In genomic region chr12:30146561-30146960, GRCh38 we compare ENCODE assay signal across 36 cellular contexts.
"Had no signal": no experiment of that assay in that cellular context is flagged by ENCODE, and none has a peak within 500 bp of the region (broad histone marks: within the 10 kb centered on the region; RNA-seq: fewer than 3 reads in every experiment).

No MANE protein-coding gene starts in this region.

- H3K9me3 Mint-ChIP-seq: activated CD4-positive, alpha-beta memory T cell treated with anti-CD3 and anti-CD28 coated beads for 36 hours; activated CD4-positive, alpha-beta T cell treated with anti-CD3 and anti-CD28 coated beads, Interleukin-2, amount 10 ng/mL, durations not matched to agents 24 days and 14 days; activated CD8-positive, alpha-beta T cell treated with anti-CD3 and anti-CD28 coated beads for 36 hours; activated naive CD4-positive, alpha-beta T cell treated with anti-CD3 and anti-CD28 coated beads, Interleukin-2, amount 50 U/mL, for 24 hours; activated naive CD8-positive, alpha-beta T cell treated with anti-CD3 and anti-CD28 coated beads, Interleukin-2, amount 50 U/mL, for 24 hours; activated T-cell treated with anti-CD3 and anti-CD28 coated beads, Interleukin-2, amount 50 U/mL, for 4 hours; activated T-cell treated with anti-CD3 and anti-CD28 coated beads, Interleukin-2, amount 50 U/mL, for 72 hours; activated T-helper 1 cell treated with anti-CD3 and anti-CD28 coated beads, Interleukin-12 subunit alpha, Interleukin-12 subunit beta, Interleukin-2, Interleukin-4 antibody, amounts not matched to agents 30 ng/mL and 10 ng/mL and 1 ng/mL, durations not matched to agents 14 hours and 24 hours and 36 hours; activated T-helper 17 cell treated with anti-CD3 and anti-CD28 coated beads, Interleukin-2, amount 50 U/mL, for 72 hours had no signal

- H3K27ac Mint-ChIP-seq: activated B cell treated with CpG ODN at 0.5 μM for 24 hours; activated CD4-positive, alpha-beta memory T cell treated with anti-CD3 and anti-CD28 coated beads for 36 hours; activated CD4-positive, alpha-beta T cell treated with anti-CD3 and anti-CD28 coated beads, Interleukin-2, amount 10 ng/mL, durations not matched to agents 24 days and 14 days; activated CD8-positive, alpha-beta T cell treated with anti-CD3 and anti-CD28 coated beads for 36 hours; activated naive CD4-positive, alpha-beta T cell treated with anti-CD3 and anti-CD28 coated beads, Interleukin-2, amount 10 ng/mL, durations not matched to agents 7 days and 5 days; activated naive CD4-positive, alpha-beta T cell treated with anti-CD3 and anti-CD28 coated beads, Interleukin-2, amount 50 U/mL, for 24 hours; activated naive CD8-positive, alpha-beta T cell; activated naive CD8-positive, alpha-beta T cell treated with anti-CD3 and anti-CD28 coated beads, Interleukin-2, amount 10 ng/mL, durations not matched to agents 7 days and 5 days; activated naive CD8-positive, alpha-beta T cell treated with anti-CD3 and anti-CD28 coated beads, Interleukin-2, amount 50 U/mL, for 24 hours; activated T-cell treated with anti-CD3 and anti-CD28 coated beads, Interleukin-2, amount 50 U/mL, for 72 hours; activated T-helper 1 cell treated with anti-CD3 and anti-CD28 coated beads, Interleukin-12 subunit alpha, Interleukin-12 subunit beta, Interleukin-2, Interleukin-4 antibody, amounts not matched to agents 30 ng/mL and 10 ng/mL and 1 ng/mL, durations not matched to agents 14 hours and 24 hours and 36 hours; activated T-helper 17 cell treated with anti-CD3 and anti-CD28 coated beads, Interleukin-2, amount 50 U/mL, for 72 hours; T-helper 1 cell treated with Interleukin-12 subunit alpha and Interleukin-12 subunit beta and Interleukin-4 antibody, amounts not matched to agents 30 μg/mL and 1 μg/mL, for 36 hours; T-helper 2 cell treated with Interferon-gamma antibody and Interleukin-4, amounts not matched to agents 5 μg/mL and 100 μg/mL, for 36 hours had no signal

- H3K9me3 ChIP-seq: ascending aorta had no signal

- H3K36me3 Mint-ChIP-seq: activated CD4-positive, alpha-beta memory T cell treated with anti-CD3 and anti-CD28 coated beads for 36 hours; activated naive CD4-positive, alpha-beta T cell treated with anti-CD3 and anti-CD28 coated beads, Interleukin-2, amount 10 ng/mL, durations not matched to agents 7 days and 5 days; activated naive CD4-positive, alpha-beta T cell treated with anti-CD3 and anti-CD28 coated beads, Interleukin-2, amount 50 U/mL, for 24 hours; activated naive CD8-positive, alpha-beta T cell; activated naive CD8-positive, alpha-beta T cell treated with anti-CD3 and anti-CD28 coated beads, Interleukin-2, amount 10 ng/mL, durations not matched to agents 7 days and 5 days; brain had no signal

- H3K4me3 ChIP-seq: ascending aorta, cardiac muscle cell had no signal

- H3K4me3 Mint-ChIP-seq: activated B cell treated with CpG ODN at 0.5 μM for 24 hours; activated CD4-positive, alpha-beta memory T cell treated with anti-CD3 and anti-CD28 coated beads for 36 hours; activated CD4-positive, alpha-beta T cell treated with anti-CD3 and anti-CD28 coated beads, Interleukin-2, amount 10 ng/mL, durations not matched to agents 24 days and 14 days; activated CD8-positive, alpha-beta T cell treated with anti-CD3 and anti-CD28 coated beads for 36 hours; activated naive CD4-positive, alpha-beta T cell treated with anti-CD3 and anti-CD28 coated beads, Interleukin-2, amount 10 ng/mL, durations not matched to agents 7 days and 5 days; activated naive CD4-positive, alpha-beta T cell treated with anti-CD3 and anti-CD28 coated beads, Interleukin-2, amount 50 U/mL, for 24 hours; activated naive CD8-positive, alpha-beta T cell; activated naive CD8-positive, alpha-beta T cell treated with anti-CD3 and anti-CD28 coated beads, Interleukin-2, amount 10 ng/mL, durations not matched to agents 7 days and 5 days; activated naive CD8-positive, alpha-beta T cell treated with anti-CD3 and anti-CD28 coated beads, Interleukin-2, amount 50 U/mL, for 24 hours; activated T-cell treated with anti-CD3 and anti-CD28 coated beads, Interleukin-2, amount 50 U/mL, for 4 hours; activated T-cell treated with anti-CD3 and anti-CD28 coated beads, Interleukin-2, amount 50 U/mL, for 72 hours; activated T-helper 1 cell treated with anti-CD3 and anti-CD28 coated beads, Interleukin-12 subunit alpha, Interleukin-12 subunit beta, Interleukin-2, Interleukin-4 antibody, amounts not matched to agents 30 ng/mL and 10 ng/mL and 1 ng/mL, durations not matched to agents 14 hours and 24 hours and 36 hours; activated T-helper 17 cell treated with anti-CD3 and anti-CD28 coated beads, Interleukin-2, amount 50 U/mL, for 72 hours; brain; central memory CD8-positive, alpha-beta T cell; T-helper 1 cell treated with Interleukin-12 subunit alpha and Interleukin-12 subunit beta and Interleukin-4 antibody, amounts not matched to agents 30 μg/mL and 1 μg/mL, for 36 hours; T-helper 2 cell treated with Interferon-gamma antibody and Interleukin-4, amounts not matched to agents 5 μg/mL and 100 μg/mL, for 36 hours had no signal

- ATAC-seq: activated CD8-positive, alpha-beta T cell treated with anti-CD3 and anti-CD28 coated beads for 36 hours; activated naive CD8-positive, alpha-beta T cell treated with anti-CD3 and anti-CD28 coated beads, Interleukin-2, amount 50 U/mL, for 24 hours; activated T-cell treated with anti-CD3 and anti-CD28 coated beads, Interleukin-2, amount 50 U/mL, for 4 hours; activated T-cell treated with anti-CD3 and anti-CD28 coated beads, Interleukin-2, amount 50 U/mL, for 72 hours; activated T-helper 17 cell treated with anti-CD3 and anti-CD28 coated beads, Interleukin-2, amount 50 U/mL, for 72 hours had no signal

- H3K4me1 Mint-ChIP-seq: activated B cell treated with CpG ODN at 0.5 μM for 24 hours; activated CD4-positive, alpha-beta T cell treated with anti-CD3 and anti-CD28 coated beads, Interleukin-2, amount 10 ng/mL, durations not matched to agents 24 days and 14 days; activated naive CD4-positive, alpha-beta T cell treated with anti-CD3 and anti-CD28 coated beads, Interleukin-2, amount 10 ng/mL, durations not matched to agents 7 days and 5 days; activated naive CD4-positive, alpha-beta T cell treated with anti-CD3 and anti-CD28 coated beads, Interleukin-2, amount 50 U/mL, for 24 hours; activated naive CD8-positive, alpha-beta T cell treated with anti-CD3 and anti-CD28 coated beads, Interleukin-2, amount 10 ng/mL, durations not matched to agents 7 days and 5 days; activated naive CD8-positive, alpha-beta T cell treated with anti-CD3 and anti-CD28 coated beads, Interleukin-2, amount 50 U/mL, for 24 hours; activated T-helper 17 cell treated with anti-CD3 and anti-CD28 coated beads, Interleukin-2, amount 50 U/mL, for 72 hours; central memory CD8-positive, alpha-beta T cell had no signal

- H3K27me3 ChIP-seq: ascending aorta had no signal

- DNase-seq: activated B cell treated with CpG ODN at 0.5 μM for 24 hours; activated CD4-positive, alpha-beta memory T cell treated with anti-CD3 and anti-CD28 coated beads for 36 hours; activated CD4-positive, alpha-beta T cell treated with anti-CD3 and anti-CD28 coated beads for 4 hours; activated CD4-positive, alpha-beta T cell treated with anti-CD3 and anti-CD28 coated beads, Interleukin-2, amount 10 ng/mL, durations not matched to agents 24 days and 14 days; activated CD4-positive, alpha-beta T cell treated with anti-CD3 and anti-CD28 coated beads, Interleukin-2, amount 50 U/mL, for 1 hour; activated CD4-positive, alpha-beta T cell treated with anti-CD3 and anti-CD28 coated beads, Interleukin-2, amount 50 U/mL, for 4 hours; activated CD4-positive, CD25-positive, alpha-beta regulatory T cell treated with anti-CD3 and anti-CD28 coated beads, Interleukin-2, amount 50 U/mL, for 72 hours; activated CD8-positive, alpha-beta memory T cell treated with anti-CD3 and anti-CD28 coated beads, Interleukin-2, amount 50 U/mL, for 4 hours; activated CD8-positive, alpha-beta T cell treated with anti-CD3 and anti-CD28 coated beads for 36 hours; activated gamma-delta T cell; activated naive CD4-positive, alpha-beta T cell treated with anti-CD3 and anti-CD28 coated beads, Interleukin-2, amount 10 ng/mL, durations not matched to agents 7 days and 5 days; activated naive CD4-positive, alpha-beta T cell treated with Interleukin-2 at 50 U/mL for 16 hours; activated naive CD8-positive, alpha-beta T cell treated with anti-CD3 and anti-CD28 coated beads, Interleukin-2, amount 10 ng/mL, durations not matched to agents 7 days and 5 days; activated naive CD8-positive, alpha-beta T cell treated with anti-CD3 and anti-CD28 coated beads, Interleukin-2, amount 50 U/mL, for 24 hours; activated T-cell treated with anti-CD3 and anti-CD28 coated beads for 4 hours; activated T-cell treated with anti-CD3 and anti-CD28 coated beads, Interleukin-2, amount 50 U/mL, for 1 hour; activated T-cell treated with anti-CD3 and anti-CD28 coated beads, Interleukin-2, amount 50 U/mL, for 4 hours; activated T-cell treated with anti-CD3 and anti-CD28 coated beads, Interleukin-2, amount 50 U/mL, for 72 hours; amygdala; anterior cingulate cortex; caudate nucleus; cerebellar nuclear complex; T-helper 1 cell; T-helper 2 cell; T-helper 9 cell had no signal

- H3K36me3 ChIP-seq: ascending aorta, cardiac muscle cell had no signal

- H3K27ac ChIP-seq: ascending aorta, cardiac muscle cell, VCaP had no signal

- H3K27me3 Mint-ChIP-seq: activated B cell treated with CpG ODN at 0.5 μM for 24 hours; activated CD4-positive, alpha-beta memory T cell treated with anti-CD3 and anti-CD28 coated beads for 36 hours; activated CD4-positive, alpha-beta T cell treated with anti-CD3 and anti-CD28 coated beads, Interleukin-2, amount 10 ng/mL, durations not matched to agents 24 days and 14 days; activated CD8-positive, alpha-beta T cell treated with anti-CD3 and anti-CD28 coated beads for 36 hours; activated naive CD4-positive, alpha-beta T cell treated with anti-CD3 and anti-CD28 coated beads, Interleukin-2, amount 10 ng/mL, durations not matched to agents 7 days and 5 days; activated naive CD4-positive, alpha-beta T cell treated with anti-CD3 and anti-CD28 coated beads, Interleukin-2, amount 50 U/mL, for 24 hours; activated naive CD8-positive, alpha-beta T cell; activated naive CD8-positive, alpha-beta T cell treated with anti-CD3 and anti-CD28 coated beads, Interleukin-2, amount 10 ng/mL, durations not matched to agents 7 days and 5 days; activated naive CD8-positive, alpha-beta T cell treated with anti-CD3 and anti-CD28 coated beads, Interleukin-2, amount 50 U/mL, for 24 hours; activated T-helper 17 cell treated with anti-CD3 and anti-CD28 coated beads, Interleukin-2, amount 50 U/mL, for 72 hours; brain; central memory CD8-positive, alpha-beta T cell had no signal
